8 cellular contexts compared by ENCODE assay signal in genomic region chr22:23180301-23180892, GRCh38. TPM values are rescaled to one million over a fixed set of nuclear protein-coding genes. Genes with fewer than 3 reads are reported as not detected.
A peak's percentile ranks its signal among the peaks of the same experiment; 100 is the strongest.
DNase-seq lines count a peak whose midpoint lies in the region; ATAC-seq and TF ChIP-seq lines count a peak whose summit lies in the region.

TSS of gene BCR (plus strand) at chr22:23180509. CDS start at chr22:23180961, 452 bp downstream.

- H3K4me1 Mint-ChIP-seq in IgD-negative memory B cell (peaks cover 30 to 53% (median 42%) of the 10 kb centered on the region in 3 donors), T-helper 17 cell (peaks cover 47% of the 10 kb centered on the region)

- H3K27ac Mint-ChIP-seq in IgD-negative memory B cell (peak within 1 kb of the TSS in 2 of 3 donors; percentile 90 to 95), T-helper 17 cell (peak within 1 kb of the TSS; percentile 88)

- no peaks in the 10 kb centered on the region for H3K9me3 ChIP-seq in T-helper 17 cell (ENCODE audit: control insufficient read depth, low read length, poor library complexity, severe bottlenecking)
- peaks cover 0 to 9% of the 10 kb centered on the region in 2 donors for H3K9me3 ChIP-seq in right atrium auricular region

- peak; percentile 77 for ATAC-seq in T-helper 17 cell
- ATAC-seq in GM19328 (IDR thresholded peaks at IDR 0.05; ENCODE audit: unreplicated experiment) = no peak
- ATAC-seq in GM18870 (IDR thresholded peaks at IDR 0.05; ENCODE audit: unreplicated experiment) = no peak

- no peaks in the 10 kb centered on the region for H3K27me3 ChIP-seq in right atrium auricular region

- H3K36me3 ChIP-seq in right atrium auricular region = no peaks in the 10 kb centered on the region

- H3K4me1 ChIP-seq in right atrium auricular region = peaks cover 0 to 57% of the 10 kb centered on the region in 2 donors

- H3K4me3 Mint-ChIP-seq in IgD-negative memory B cell (peak within 1 kb of the TSS; percentile 87 to 96 (median 93)), T-helper 17 cell (peak within 1 kb of the TSS; percentile 98)

- no peaks in the 10 kb centered on the region for H3K36me3 Mint-ChIP-seq in IgD-negative memory B cell
- peaks cover 5% of the 10 kb centered on the region for H3K36me3 Mint-ChIP-seq in T-helper 17 cell (ENCODE audit: low read depth)

- TF ChIP-seq CTCF in GM12864 (IDR thresholded peaks at IDR 0.05; ENCODE audit: low read depth, low read length, missing control alignments) (no peak), right atrium auricular region (IDR thresholded peaks at IDR 0.05) (peak in 1 of 2 donors; percentile 37)

- H3K4me3 ChIP-seq in GM12864 (ENCODE audit: low read depth, low read length) (peak within 1 kb of the TSS; percentile 67), right atrium auricular region (peak within 1 kb of the TSS; percentile 67 to 70)

- peaks cover 0 to 6% (median 0%) of the 10 kb centered on the region in 3 donors for H3K9me3 Mint-ChIP-seq in IgD-negative memory B cell

- intact Hi-C loops in posterior cingulate gyrus (cut with DNase I) = loop anchor here (5.0 kb wide), 1 partner anchor 47 kb away; no protein-coding TSS in a partner anchor

- H3K27me3 Mint-ChIP-seq in IgD-negative memory B cell = peaks cover 12% of the 10 kb centered on the region
- H3K27me3 Mint-ChIP-seq in T-helper 17 cell = no peaks in the 10 kb centered on the region

- peak within 1 kb of the TSS; percentile 51 to 77 for H3K27ac ChIP-seq in right atrium auricular region

- DNase-seq in GM12864 (ENCODE audit: low read depth) = no peak
- DNase-seq in T-helper 17 cell = peak; percentile 56 to 68 (median 63)
- DNase-seq in astrocyte of the hippocampus (ENCODE audit: low read depth, low spot score) = peak; percentile 86
- DNase-seq in right atrium auricular region (ENCODE audit: low spot score) = peak; percentile 72
- peak in 9 of 10 donors; percentile 60 to 96 (median 77) for DNase-seq in posterior cingulate gyrus

RNA-seq across cellular contexts. Expression of gene BCR, which starts in this region (rescaled TPM):
- polyA plus RNA-seq in IgD-negative memory B cell = 5.9 TPM
- 10 to 100 TPM; 91.8 to 93.2 TPM for total RNA-seq in T-helper 17 cell
- 10 to 100 TPM; 27.0 to 41.3 TPM for total RNA-seq in right atrium auricular region
